In genomic region chr1:41874350-41874749, GRCh38 we compare ENCODE assay signal across 25 cellular contexts. TPM values are rescaled to one million over a fixed set of nuclear protein-coding genes. Genes with fewer than 3 reads are reported as not detected.
DNase-seq lines count a peak whose midpoint lies in the region; ATAC-seq and TF ChIP-seq lines count a peak whose summit lies in the region.
"Had no signal": no experiment of that assay in that cellular context is flagged by ENCODE, and none has a peak within 500 bp of the region (broad histone marks: within the 10 kb centered on the region; RNA-seq: fewer than 3 reads in every experiment).

No MANE protein-coding gene starts in this region.

- no peaks in the 10 kb centered on the region for H3K9me3 ChIP-seq in right atrium auricular region
- H3K9me3 ChIP-seq in HUES64 (ENCODE audit: insufficient read depth, low read depth, low read length): no peaks in the 10 kb centered on the region
- no peaks in the 10 kb centered on the region for H3K9me3 ChIP-seq in neural progenitor cell (ENCODE audit: low read depth)
- H3K9me3 ChIP-seq in Karpas-422 (ENCODE audit: low read length): no peaks in the 10 kb centered on the region
- H3K9me3 ChIP-seq: colonic mucosa, heart right ventricle, suprapubic skin had no signal

- peaks cover 10% of the 10 kb centered on the region for H3K4me1 Mint-ChIP-seq in activated T-helper 17 cell treated with anti-CD3 and anti-CD28 coated beads, Interleukin-2, amount 50 U/mL, for 72 hours
- H3K4me1 Mint-ChIP-seq in neural progenitor cell: peaks cover 48% of the 10 kb centered on the region
- H3K4me1 Mint-ChIP-seq: memory B cell had no signal

- peak overlapping the region; percentile 56 for H3K4me2 ChIP-seq in neural progenitor cell
- H3K4me2 ChIP-seq in Karpas-422 (ENCODE audit: low read depth, low read length, poor library complexity, severe bottlenecking): no peak overlapping the region

- no peak overlapping the region for H3K4me3 Mint-ChIP-seq in activated T-helper 17 cell treated with anti-CD3 and anti-CD28 coated beads, Interleukin-2, amount 50 U/mL, for 72 hours
- H3K4me3 Mint-ChIP-seq in neural progenitor cell: no peak overlapping the region
- H3K4me3 Mint-ChIP-seq: activated CD4-positive, alpha-beta memory T cell treated with anti-CD3 and anti-CD28 coated beads for 36 hours; activated naive CD8-positive, alpha-beta T cell; memory B cell; stimulated activated naive B cell treated with anti-CD40 and anti-IgM and Interleukin-4, amounts not matched to agents 10 μg/mL and 1 μg/mL and 100 μg/mL, for 72 hours had no signal

- no peak for ATAC-seq in left cardiac atrium
- ATAC-seq in activated T-helper 17 cell treated with anti-CD3 and anti-CD28 coated beads, Interleukin-2, amount 50 U/mL, for 72 hours (replicated peaks): no peak
- no peak for ATAC-seq in HG02588 (IDR thresholded peaks at IDR 0.05; ENCODE audit: unreplicated experiment)
- ATAC-seq: stimulated activated naive B cell treated with anti-CD40 and anti-IgM and Interleukin-4, amounts not matched to agents 10 μg/mL and 1 μg/mL and 100 μg/mL, for 72 hours had no signal

- no peaks in the 10 kb centered on the region for H3K36me3 Mint-ChIP-seq in activated T-helper 17 cell treated with anti-CD3 and anti-CD28 coated beads, Interleukin-2, amount 50 U/mL, for 72 hours (ENCODE audit: low read depth)
- H3K36me3 Mint-ChIP-seq in neural progenitor cell: no peaks in the 10 kb centered on the region
- H3K36me3 Mint-ChIP-seq: activated CD4-positive, alpha-beta memory T cell treated with anti-CD3 and anti-CD28 coated beads for 36 hours; activated naive CD8-positive, alpha-beta T cell; memory B cell; stimulated activated naive B cell treated with anti-CD40 and anti-IgM and Interleukin-4, amounts not matched to agents 10 μg/mL and 1 μg/mL and 100 μg/mL, for 72 hours had no signal

- TF ChIP-seq CTCF in right atrium auricular region (IDR thresholded peaks at IDR 0.05): no peak
- TF ChIP-seq CTCF in neural progenitor cell (IDR thresholded peaks at IDR 0.05): no peak
- TF ChIP-seq CTCF in RWPE1 (conservative IDR thresholded peaks at IDR 0.05; ENCODE audit: low read depth): no peak

- DNase-seq in right atrium auricular region (ENCODE audit: low spot score) (no peak), left cardiac atrium (no peak), neural progenitor cell (ENCODE audit: low spot score) (peak; percentile 44), RWPE1 (ENCODE audit: low spot score) (no peak), Karpas-422 (no peak)
- DNase-seq: ACHN; activated CD4-positive, alpha-beta memory T cell treated with anti-CD3 and anti-CD28 coated beads for 36 hours; colonic mucosa; effector CD8-positive, alpha-beta T cell; erythroblast; GM23248; KBM-7; NCI-H1436; NCI-H510A; stimulated activated CD4-positive, alpha-beta T cell treated with anti-CD3 and anti-CD28 coated beads, Interleukin-4, amount 100 ng/mL, for 4 hours; stimulated activated naive B cell treated with anti-CD40 and anti-IgM and Interleukin-4, amounts not matched to agents 10 μg/mL and 1 μg/mL and 100 μg/mL, for 72 hours; T-helper 1 cell had no signal

- H3K36me3 ChIP-seq in right atrium auricular region (no peaks in the 10 kb centered on the region), HUES64 (ENCODE audit: insufficient read depth, low read length) (no peaks in the 10 kb centered on the region), neural progenitor cell (no peaks in the 10 kb centered on the region), Karpas-422 (ENCODE audit: insufficient read depth, low read length) (no peaks in the 10 kb centered on the region)
- H3K36me3 ChIP-seq: colonic mucosa, heart right ventricle, suprapubic skin had no signal

- peak overlapping the region; percentile 4 for H3K27ac Mint-ChIP-seq in activated T-helper 17 cell treated with anti-CD3 and anti-CD28 coated beads, Interleukin-2, amount 50 U/mL, for 72 hours
- peak overlapping the region; percentile 81 for H3K27ac Mint-ChIP-seq in neural progenitor cell
- H3K27ac Mint-ChIP-seq: activated CD4-positive, alpha-beta memory T cell treated with anti-CD3 and anti-CD28 coated beads for 36 hours; activated naive CD8-positive, alpha-beta T cell; memory B cell; progenitor cell of endocrine pancreas had no signal

- no peaks in the 10 kb centered on the region for H3K27me3 Mint-ChIP-seq in activated T-helper 17 cell treated with anti-CD3 and anti-CD28 coated beads, Interleukin-2, amount 50 U/mL, for 72 hours
- peaks cover 4% of the 10 kb centered on the region for H3K27me3 Mint-ChIP-seq in neural progenitor cell (ENCODE audit: insufficient read depth, low read depth)
- H3K27me3 Mint-ChIP-seq: activated CD4-positive, alpha-beta memory T cell treated with anti-CD3 and anti-CD28 coated beads for 36 hours; activated naive CD8-positive, alpha-beta T cell; memory B cell; stimulated activated naive B cell treated with anti-CD40 and anti-IgM and Interleukin-4, amounts not matched to agents 10 μg/mL and 1 μg/mL and 100 μg/mL, for 72 hours had no signal

- H2AFZ ChIP-seq in neural progenitor cell (replicated peaks): no peak overlapping the region
- H2AFZ ChIP-seq in Karpas-422 (ENCODE audit: low read length): no peak overlapping the region
- H2AFZ ChIP-seq: GM23248 had no signal

- H3K79me2 ChIP-seq in neural progenitor cell (ENCODE audit: low read depth) (no peaks in the 10 kb centered on the region), Karpas-422 (ENCODE audit: low read length) (no peaks in the 10 kb centered on the region)

- WGBS in HUES64: 58% methylated on average over 5 of the region's 5 CpGs

- H3K9ac ChIP-seq in HUES64 (ENCODE audit: low read depth, low read length) (no peak overlapping the region), neural progenitor cell (no peak overlapping the region), Karpas-422 (ENCODE audit: low read length) (no peak overlapping the region)
- H3K9ac ChIP-seq: GM23248 had no signal

- H3K4me1 ChIP-seq in right atrium auricular region: peaks cover 0 to 57% of the 10 kb centered on the region in 2 donors
- peaks cover 51% of the 10 kb centered on the region for H3K4me1 ChIP-seq in HUES64 (ENCODE audit: insufficient read depth, low read length)
- peaks cover 38% of the 10 kb centered on the region for H3K4me1 ChIP-seq in neural progenitor cell
- H3K4me1 ChIP-seq in Karpas-422 (ENCODE audit: low read length): no peaks in the 10 kb centered on the region
- H3K4me1 ChIP-seq: colonic mucosa, suprapubic skin had no signal

- CTCF ChIA-PET in RWPE1 (lab: Yijun Ruan, JAX): no interaction called here

- no peaks in the 10 kb centered on the region for H3K9me3 Mint-ChIP-seq in activated T-helper 17 cell treated with anti-CD3 and anti-CD28 coated beads, Interleukin-2, amount 50 U/mL, for 72 hours
- no peaks in the 10 kb centered on the region for H3K9me3 Mint-ChIP-seq in neural progenitor cell
- H3K9me3 Mint-ChIP-seq: activated CD4-positive, alpha-beta memory T cell treated with anti-CD3 and anti-CD28 coated beads for 36 hours; memory B cell; stimulated activated naive B cell treated with anti-CD40 and anti-IgM and Interleukin-4, amounts not matched to agents 10 μg/mL and 1 μg/mL and 100 μg/mL, for 72 hours had no signal

- no peaks in the 10 kb centered on the region for H4K20me1 ChIP-seq in neural progenitor cell (ENCODE audit: low read depth)
- H4K20me1 ChIP-seq in Karpas-422 (ENCODE audit: insufficient read depth, low read depth, low read length): no peaks in the 10 kb centered on the region

- POLR2A ChIA-PET in RWPE1 (lab: Yijun Ruan, JAX; ENCODE audit: low non-redundant PET): no interaction called here

- H3K27ac ChIP-seq in right atrium auricular region (peak overlapping the region; percentile 58 to 86), HUES64 (ENCODE audit: low read depth, low read length) (peak overlapping the region; percentile 20; the same call in 1 of the 2 replicates), neural progenitor cell (no peak overlapping the region), RWPE1 (no peak overlapping the region), Karpas-422 (ENCODE audit: low read length) (no peak overlapping the region)
- H3K27ac ChIP-seq: colonic mucosa, GM23248, suprapubic skin had no signal

- no peak overlapping the region for H3K4me3 ChIP-seq in right atrium auricular region
- no peak overlapping the region for H3K4me3 ChIP-seq in HUES64 (ENCODE audit: low read length)
- no peak overlapping the region for H3K4me3 ChIP-seq in neural progenitor cell
- no peak overlapping the region for H3K4me3 ChIP-seq in Karpas-422 (ENCODE audit: low read length)
- H3K4me3 ChIP-seq: colonic mucosa, GM23248, heart right ventricle, suprapubic skin had no signal

- no peaks in the 10 kb centered on the region for H3K27me3 ChIP-seq in right atrium auricular region
- H3K27me3 ChIP-seq in HUES64 (ENCODE audit: insufficient read depth, low read length): no peaks in the 10 kb centered on the region
- H3K27me3 ChIP-seq in neural progenitor cell: no peaks in the 10 kb centered on the region
- H3K27me3 ChIP-seq in Karpas-422 (ENCODE audit: low read length): no peaks in the 10 kb centered on the region
- H3K27me3 ChIP-seq: colonic mucosa, heart right ventricle, suprapubic skin had no signal

- H3F3A ChIP-seq in neural progenitor cell (ENCODE audit: low read depth): peaks cover 26% of the 10 kb centered on the region

- intact Hi-C loops in left cardiac atrium (cut with DNase I): no loop called here

- no peaks in the 10 kb centered on the region for H3K9me2 ChIP-seq in Karpas-422 (replicated peaks; ENCODE audit: insufficient read depth, low read length)

RNA-seq across cellular contexts. Expression of gene HIVEP3, which starts 44.4 kb away (rescaled TPM):
- 1 to 10 TPM; 4.7 to 5.8 TPM for total RNA-seq in right atrium auricular region
- total RNA-seq in left cardiac atrium: 1 to 10 TPM; 6.6 to 7.2 TPM
- 0.40 TPM for polyA plus RNA-seq in HUES64 (2013, experiment 1 of 2)
- polyA plus RNA-seq in HUES64 (2013, experiment 2 of 2): 0.38 TPM
- 10 to 100 TPM in 1 of 2 donors, 1 to 10 TPM in 1; 8.0 to 27.6 TPM for total RNA-seq in activated T-helper 17 cell treated with anti-CD3 and anti-CD28 coated beads, Interleukin-2, amount 50 U/mL, for 72 hours
- 0.37 and 1.1 TPM in 2 replicates for total RNA-seq in neural progenitor cell (ENCODE audit: low replicate concordance)
- total RNA-seq in Karpas-422 (2014; rRNA removed; shearing (Covaris generic); ENCODE audit: low replicate concordance): 0.87 and 1.3 TPM in 2 replicates

Comparison
In these comparisons a context has a peak if more than half of its experiments do, and no peak if none do; other contexts are left out.
1. H3K27ac ChIP-seq: peak in right atrium auricular region (2 of 2) and HUES64 (single experiment); none in neural progenitor cell (single experiment), RWPE1 (single experiment) and Karpas-422 (single experiment).